Comparison of ENCODE assay signal across 14 cellular contexts in the genomic region with DNA sequence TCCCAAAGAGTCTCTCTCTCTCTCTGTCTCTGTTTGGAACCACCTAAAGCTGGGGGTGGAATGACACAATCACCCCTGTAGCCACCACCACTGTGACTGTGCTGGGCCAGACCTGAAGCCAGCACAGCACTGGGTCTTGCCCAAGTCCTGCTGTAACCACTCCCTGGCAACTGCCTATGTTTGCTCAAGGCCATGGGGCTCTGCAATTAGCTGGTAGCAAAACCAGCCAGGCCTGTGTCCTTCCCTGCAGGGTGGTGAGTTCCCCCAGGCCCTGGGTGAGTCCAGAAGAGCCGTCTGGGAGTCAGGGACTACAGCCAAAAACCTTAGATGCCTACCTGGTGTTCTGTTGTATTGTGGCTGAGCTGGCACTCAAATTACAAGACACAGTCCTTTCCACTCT. TPM values are rescaled to one million over a fixed set of nuclear protein-coding genes. Genes with fewer than 3 reads are reported as not detected.
A peak's percentile ranks its signal among the peaks of the same experiment; 100 is the strongest.
DNase-seq lines count a peak whose midpoint lies in the region; ATAC-seq and TF ChIP-seq lines count a peak whose summit lies in the region.
"Had no signal": no experiment of that assay in that cellular context is flagged by ENCODE, and none has a peak within 500 bp of the region (broad histone marks: within the 10 kb centered on the region; RNA-seq: fewer than 3 reads in every experiment).

No MANE protein-coding gene starts in this region.

- no peaks in the 10 kb centered on the region for H3K9me3 Mint-ChIP-seq in activated CD8-positive, alpha-beta T cell treated with anti-CD3 and anti-CD28 coated beads, Interleukin-2, amount 10 ng/mL, durations not matched to agents 7 days and 5 days (ENCODE audit: insufficient read depth)
- no peaks in the 10 kb centered on the region for H3K9me3 Mint-ChIP-seq in stimulated activated memory B cell treated with anti-CD40 and anti-IgM and Interleukin-4, amounts not matched to agents 10 μg/mL and 1 μg/mL and 100 μg/mL, for 72 hours
- H3K9me3 Mint-ChIP-seq: activated naive CD4-positive, alpha-beta T cell treated with anti-CD3 and anti-CD28 coated beads for 36 hours; naive thymus-derived CD4-positive, alpha-beta T cell; type B pancreatic cell had no signal

- DNase-seq in NCI-H748 (lab: John Stamatoyannopoulos, UW; ENCODE audit: unreplicated experiment): peak; percentile 49
- DNase-seq in NCI-H748 treated with DMSO at 0.1 percent for 48 hours (lab: John Stamatoyannopoulos, UW): no peak
- no peak for DNase-seq in activated CD8-positive, alpha-beta T cell treated with anti-CD3 and anti-CD28 coated beads, Interleukin-2, amount 10 ng/mL, durations not matched to agents 7 days and 5 days
- DNase-seq in left ventricle myocardium inferior: peak; percentile 53
- DNase-seq in occipital lobe (lab: John Stamatoyannopoulos, UW): no peak
- DNase-seq in activated CD4-positive, alpha-beta T cell treated with anti-CD3 and anti-CD28 coated beads, Interleukin-2, amount 50 U/mL, for 4 hours: no peak
- DNase-seq: activated CD4-positive, alpha-beta T cell treated with anti-CD3 and anti-CD28 coated beads, Interleukin-2, amount 50 U/mL, for 1 hour; activated naive CD4-positive, alpha-beta T cell treated with anti-CD3 and anti-CD28 coated beads for 36 hours; naive thymus-derived CD4-positive, alpha-beta T cell; NCI-H1436 treated with DMSO at 0.1 percent for 48 hours; small intestine had no signal

- no peak for ATAC-seq in activated CD8-positive, alpha-beta T cell treated with anti-CD3 and anti-CD28 coated beads, Interleukin-2, amount 10 ng/mL, durations not matched to agents 7 days and 5 days
- ATAC-seq in stimulated activated memory B cell treated with anti-CD40 and anti-IgM and Interleukin-4, amounts not matched to agents 10 μg/mL and 1 μg/mL and 100 μg/mL, for 72 hours: no peak
- ATAC-seq in HG02884 (IDR thresholded peaks at IDR 0.05; ENCODE audit: unreplicated experiment): no peak
- ATAC-seq: naive thymus-derived CD4-positive, alpha-beta T cell had no signal

- POLR2A ChIA-PET in activated CD8-positive, alpha-beta T cell treated with anti-CD3 and anti-CD28 coated beads, Interleukin-2, amount 10 ng/mL, durations not matched to agents 7 days and 5 days (lab: Charles Lee): no interaction called here

- no peaks in the 10 kb centered on the region for H3K27me3 ChIP-seq in left ventricle myocardium inferior (ENCODE audit: low read depth)

- peaks cover 96% of the 10 kb centered on the region for H3K36me3 ChIP-seq in left ventricle myocardium inferior

- no peak overlapping the region for H3K4me3 ChIP-seq in left ventricle myocardium inferior

- H3K4me3 Mint-ChIP-seq in activated CD8-positive, alpha-beta T cell treated with anti-CD3 and anti-CD28 coated beads, Interleukin-2, amount 10 ng/mL, durations not matched to agents 7 days and 5 days: no peak overlapping the region
- no peak overlapping the region for H3K4me3 Mint-ChIP-seq in stimulated activated memory B cell treated with anti-CD40 and anti-IgM and Interleukin-4, amounts not matched to agents 10 μg/mL and 1 μg/mL and 100 μg/mL, for 72 hours
- H3K4me3 Mint-ChIP-seq: activated naive CD4-positive, alpha-beta T cell treated with anti-CD3 and anti-CD28 coated beads for 36 hours; naive thymus-derived CD4-positive, alpha-beta T cell; type B pancreatic cell had no signal

- no peaks in the 10 kb centered on the region for H3K9me3 ChIP-seq in left ventricle myocardium inferior (replicated peaks)

- H3K27me3 Mint-ChIP-seq in activated CD8-positive, alpha-beta T cell treated with anti-CD3 and anti-CD28 coated beads, Interleukin-2, amount 10 ng/mL, durations not matched to agents 7 days and 5 days (ENCODE audit: low read depth): no peaks in the 10 kb centered on the region
- no peaks in the 10 kb centered on the region for H3K27me3 Mint-ChIP-seq in stimulated activated memory B cell treated with anti-CD40 and anti-IgM and Interleukin-4, amounts not matched to agents 10 μg/mL and 1 μg/mL and 100 μg/mL, for 72 hours
- H3K27me3 Mint-ChIP-seq: naive thymus-derived CD4-positive, alpha-beta T cell; type B pancreatic cell had no signal

- CTCF ChIA-PET in activated CD8-positive, alpha-beta T cell treated with anti-CD3 and anti-CD28 coated beads, Interleukin-2, amount 10 ng/mL, durations not matched to agents 7 days and 5 days (lab: Charles Lee): no interaction called here

- no peaks in the 10 kb centered on the region for H3K4me1 Mint-ChIP-seq in activated CD8-positive, alpha-beta T cell treated with anti-CD3 and anti-CD28 coated beads, Interleukin-2, amount 10 ng/mL, durations not matched to agents 7 days and 5 days (ENCODE audit: low read depth)
- H3K4me1 Mint-ChIP-seq in stimulated activated memory B cell treated with anti-CD40 and anti-IgM and Interleukin-4, amounts not matched to agents 10 μg/mL and 1 μg/mL and 100 μg/mL, for 72 hours: no peaks in the 10 kb centered on the region
- H3K4me1 Mint-ChIP-seq: naive thymus-derived CD4-positive, alpha-beta T cell had no signal

- H3K27ac Mint-ChIP-seq in activated CD8-positive, alpha-beta T cell treated with anti-CD3 and anti-CD28 coated beads, Interleukin-2, amount 10 ng/mL, durations not matched to agents 7 days and 5 days: peak overlapping the region; percentile 51
- peak overlapping the region; percentile 33 for H3K27ac Mint-ChIP-seq in stimulated activated memory B cell treated with anti-CD40 and anti-IgM and Interleukin-4, amounts not matched to agents 10 μg/mL and 1 μg/mL and 100 μg/mL, for 72 hours
- H3K27ac Mint-ChIP-seq: activated naive CD4-positive, alpha-beta T cell treated with anti-CD3 and anti-CD28 coated beads for 36 hours; type B pancreatic cell had no signal

- intact Hi-C loops in left ventricle myocardium inferior (cut with micrococcal nuclease): no loop called here

- TF ChIP-seq CTCF in left ventricle myocardium inferior (IDR thresholded peaks at IDR 0.05; ENCODE audit: borderline replicate concordance): no peak

- peaks cover 62% of the 10 kb centered on the region for H3K36me3 Mint-ChIP-seq in activated CD8-positive, alpha-beta T cell treated with anti-CD3 and anti-CD28 coated beads, Interleukin-2, amount 10 ng/mL, durations not matched to agents 7 days and 5 days (ENCODE audit: low read depth)
- H3K36me3 Mint-ChIP-seq in stimulated activated memory B cell treated with anti-CD40 and anti-IgM and Interleukin-4, amounts not matched to agents 10 μg/mL and 1 μg/mL and 100 μg/mL, for 72 hours: peaks cover 54% of the 10 kb centered on the region

- H3K4me1 ChIP-seq in left ventricle myocardium inferior: peaks cover 80% of the 10 kb centered on the region

- peak overlapping the region; percentile 82 for H3K27ac ChIP-seq in left ventricle myocardium inferior (replicated peaks)

RNA-seq across cellular contexts. Expression of a gene that starts 50.8 kb away (rescaled TPM):
- total RNA-seq in activated CD8-positive, alpha-beta T cell treated with anti-CD3 and anti-CD28 coated beads, Interleukin-2, amount 10 ng/mL, durations not matched to agents 7 days and 5 days: 100 to 1,000 TPM; 111 to 119 TPM
- total RNA-seq in left ventricle myocardium inferior (220 TPM), occipital lobe (20.1 TPM)

Comparison
In these comparisons a context has a peak if more than half of its experiments do, and no peak if none do; other contexts are left out.
1. DNase-seq: peak in NCI-H748 (single experiment) and left ventricle myocardium inferior (single experiment); none in NCI-H748 treated with DMSO at 0.1 percent for 48 hours (single experiment), activated CD8-positive, alpha-beta T cell treated with anti-CD3 and anti-CD28 coated beads, Interleukin-2, amount 10 ng/mL, durations not matched to agents 7 days and 5 days (single experiment), occipital lobe (single experiment) and activated CD4-positive, alpha-beta T cell treated with anti-CD3 and anti-CD28 coated beads, Interleukin-2, amount 50 U/mL, for 4 hours (0 of 2).